21 cellular contexts compared by ENCODE assay signal in genomic region chr10:60542691-60543090, GRCh38.
DNase-seq lines count a peak whose midpoint lies in the region; ATAC-seq, FAIRE-seq and TF ChIP-seq lines count a peak whose summit lies in the region.
"Had no signal": no experiment of that assay in that cellular context is flagged by ENCODE, and none has a peak within 500 bp of the region (broad histone marks: within the 10 kb centered on the region; RNA-seq: fewer than 3 reads in every experiment).

No MANE protein-coding gene starts in this region.

- no peak for TF ChIP-seq CTCF in mammary epithelial cell (conservative IDR thresholded peaks at IDR 0.05 in 1 of 2, IDR thresholded peaks at IDR 0.05 in 1 of 2; ENCODE audit: extremely low read depth in 1 of 2, insufficient read depth in 1 of 2, low read depth in 1 of 2, low read length in 2 of 2)
- no peak for TF ChIP-seq CTCF in MCF 10A (IDR thresholded peaks at IDR 0.05; ENCODE audit: unreplicated experiment)
- TF ChIP-seq CTCF in bronchial epithelial cell (IDR thresholded peaks at IDR 0.05; ENCODE audit: insufficient read depth, low read length, severe bottlenecking), result no peak

- no peak for ATAC-seq in stimulated activated effector memory CD8-positive, alpha-beta T cell treated with anti-CD3 and anti-CD28 coated beads, Interleukin-12 subunit alpha, Interleukin-12 subunit beta, amount 100 ng/mL, for 72 hours
- no peak for ATAC-seq in sciatic nerve
- ATAC-seq in HG02885 (IDR thresholded peaks at IDR 0.05; ENCODE audit: poor library complexity, unreplicated experiment), result no peak
- ATAC-seq: A549 had no signal

- H3K36me3 Mint-ChIP-seq in MCF 10A (ENCODE audit: insufficient read depth, unreplicated experiment), result no peaks in the 10 kb centered on the region
- H3K36me3 Mint-ChIP-seq in stimulated activated effector memory CD8-positive, alpha-beta T cell treated with anti-CD3 and anti-CD28 coated beads, Interleukin-12 subunit alpha, Interleukin-12 subunit beta, amount 100 ng/mL, for 72 hours, result no peaks in the 10 kb centered on the region

- BruUV-seq in mammary epithelial cell (replicated peaks; lab: Mats Ljungman, UMichigan) (no TSS peak), MCF 10A (replicated peaks; lab: Mats Ljungman, UMichigan) (no TSS peak)

- CTCF ChIA-PET in mammary epithelial cell (lab: Charles Lee; ENCODE audit: low non-redundant PET), result no interaction called here
- CTCF ChIA-PET in MCF 10A (lab: Yijun Ruan, JAX), result interaction anchor here (0.6 to 1.3 kb wide), 4 partner anchors 43 to 920 kb away, joined by 3 to 4 read pairs (median 3); no protein-coding TSS in a partner anchor

- H3K27ac ChIP-seq in mammary epithelial cell (ENCODE audit: insufficient read depth, low read depth, low read length), result no peak overlapping the region
- H3K27ac ChIP-seq: 22Rv1, A549, C4-2B, HL-60 had no signal

- H2AFZ ChIP-seq in mammary epithelial cell (ENCODE audit: low read depth, low read length), result no peak overlapping the region

- H3K4me3 Mint-ChIP-seq in MCF 10A (ENCODE audit: unreplicated experiment), result no peak overlapping the region
- H3K4me3 Mint-ChIP-seq in stimulated activated effector memory CD8-positive, alpha-beta T cell treated with anti-CD3 and anti-CD28 coated beads, Interleukin-12 subunit alpha, Interleukin-12 subunit beta, amount 100 ng/mL, for 72 hours, result no peak overlapping the region
- H3K4me3 Mint-ChIP-seq: CD4-positive, alpha-beta T cell; H9 had no signal

- H3K27ac Mint-ChIP-seq in MCF 10A (ENCODE audit: low read depth, unreplicated experiment), result no peak overlapping the region
- H3K27ac Mint-ChIP-seq in stimulated activated effector memory CD8-positive, alpha-beta T cell treated with anti-CD3 and anti-CD28 coated beads, Interleukin-12 subunit alpha, Interleukin-12 subunit beta, amount 100 ng/mL, for 72 hours, result peak overlapping the region; percentile 23
- H3K27ac Mint-ChIP-seq: CD4-positive, alpha-beta T cell had no signal

- peaks cover 5% of the 10 kb centered on the region for H3K4me1 ChIP-seq in mammary epithelial cell (ENCODE audit: insufficient read depth, low read length)

- no peaks in the 10 kb centered on the region for H3K9me3 Mint-ChIP-seq in MCF 10A (ENCODE audit: unreplicated experiment)
- no peaks in the 10 kb centered on the region for H3K9me3 Mint-ChIP-seq in stimulated activated effector memory CD8-positive, alpha-beta T cell treated with anti-CD3 and anti-CD28 coated beads, Interleukin-12 subunit alpha, Interleukin-12 subunit beta, amount 100 ng/mL, for 72 hours
- H3K9me3 Mint-ChIP-seq: CD4-positive, alpha-beta T cell; H9 had no signal

- WGBS in mammary epithelial cell (ENCODE audit: low coverage, missing lambda C conversion rate), result 48% methylated on average over 4 of the region's 4 CpGs

- DNase-seq in NCI-H1105 treated with DMSO at 0.1 percent for 48 hours (lab: John Stamatoyannopoulos, UW), result peak; percentile 25
- no peak for DNase-seq in NCI-H1105 (lab: John Stamatoyannopoulos, UW)
- DNase-seq in mammary epithelial cell, result peak; percentile 26
- no peak for DNase-seq in MCF 10A (ENCODE audit: unreplicated experiment)
- peak; percentile 62 for DNase-seq in bronchial epithelial cell (ENCODE audit: low read depth)
- no peak for DNase-seq in stimulated activated effector memory CD8-positive, alpha-beta T cell treated with anti-CD3 and anti-CD28 coated beads, Interleukin-12 subunit alpha, Interleukin-12 subunit beta, amount 100 ng/mL, for 72 hours (ENCODE audit: low spot score in 2 of 2)
- DNase-seq in sciatic nerve (ENCODE audit: low spot score), result no peak
- DNase-seq: AML-193; Caco-2; CD4-positive, alpha-beta T cell; GDM1; GOT3; H9 had no signal

- H3K4me1 Mint-ChIP-seq in MCF 10A (ENCODE audit: insufficient read depth, unreplicated experiment), result peaks cover 7% of the 10 kb centered on the region
- H3K4me1 Mint-ChIP-seq in stimulated activated effector memory CD8-positive, alpha-beta T cell treated with anti-CD3 and anti-CD28 coated beads, Interleukin-12 subunit alpha, Interleukin-12 subunit beta, amount 100 ng/mL, for 72 hours, result peaks cover 24% of the 10 kb centered on the region

- in situ Hi-C loops in mammary epithelial cell (cut with MboI; ENCODE audit: low sequenced_read_pairs in 2 of 2), result loop anchor here in 1 of 2 donors (10.0 kb wide), 1 partner anchor 112 kb away; no protein-coding TSS in a partner anchor

- FAIRE-seq in bronchial epithelial cell (lab: Jason Lieb, UNC), result no peak
- FAIRE-seq: A549, D721Med, GM12892, GM18507 had no signal

- H3K9me3 ChIP-seq in mammary epithelial cell (replicated peaks; ENCODE audit: insufficient read depth, low read length), result no peaks in the 10 kb centered on the region
- H3K9me3 ChIP-seq: A549, Caco-2 had no signal

- no peaks in the 10 kb centered on the region for H3K79me2 ChIP-seq in mammary epithelial cell (ENCODE audit: insufficient read depth, low read length)

- no peak overlapping the region for H3K4me2 ChIP-seq in mammary epithelial cell (ENCODE audit: insufficient read depth, low read depth, low read length)
- H3K4me2 ChIP-seq: A549 had no signal

- intact Hi-C loops in mammary epithelial cell (cut with micrococcal nuclease) (no loop called here), MCF 10A (cut with micrococcal nuclease) (no loop called here), sciatic nerve (cut with DNase I) (no loop called here)

- H3K36me3 ChIP-seq in mammary epithelial cell (ENCODE audit: insufficient read depth, low read length) (no peaks in the 10 kb centered on the region), bronchial epithelial cell (ENCODE audit: control insufficient read depth, insufficient read depth, low read length) (no peaks in the 10 kb centered on the region)

- H3K4me3 ChIP-seq in mammary epithelial cell (replicated peaks in 1 of 3; ENCODE audit: insufficient read depth in 1 of 3, low read depth in 2 of 3, low read length in 3 of 3) (no peak overlapping the region), bronchial epithelial cell (ENCODE audit: low read depth, low read length) (no peak overlapping the region)
- H3K4me3 ChIP-seq: A549 had no signal

- H3K27me3 Mint-ChIP-seq in MCF 10A (ENCODE audit: insufficient read depth, unreplicated experiment), result no peaks in the 10 kb centered on the region
- H3K27me3 Mint-ChIP-seq: CD4-positive, alpha-beta T cell had no signal

- no peaks in the 10 kb centered on the region for H4K20me1 ChIP-seq in mammary epithelial cell (ENCODE audit: insufficient read depth, low read length)

- H3K9ac ChIP-seq in mammary epithelial cell (ENCODE audit: insufficient read depth, low read length), result no peak overlapping the region

- dilution Hi-C loops in mammary epithelial cell (cut with HindIII; ENCODE audit: low sequenced_read_pairs), result no loop called here

- POLR2A ChIA-PET in MCF 10A (lab: Yijun Ruan, JAX), result no interaction called here

- H3K27me3 ChIP-seq in mammary epithelial cell (ENCODE audit: insufficient read depth, low read length) (no peaks in the 10 kb centered on the region), bronchial epithelial cell (ENCODE audit: control insufficient read depth, insufficient read depth, low read length) (no peaks in the 10 kb centered on the region)

Comparison
In these comparisons a context has a peak if more than half of its experiments do, and no peak if none do; other contexts are left out.
1. DNase-seq: peak in NCI-H1105 treated with DMSO at 0.1 percent for 48 hours (single experiment), mammary epithelial cell (single experiment) and bronchial epithelial cell (single experiment); none in NCI-H1105 (single experiment), MCF 10A (single experiment), stimulated activated effector memory CD8-positive, alpha-beta T cell treated with anti-CD3 and anti-CD28 coated beads, Interleukin-12 subunit alpha, Interleukin-12 subunit beta, amount 100 ng/mL, for 72 hours (0 of 2) and sciatic nerve (single experiment).